Comparison of ENCODE assay signal across 2 cellular contexts in the genomic region with DNA sequence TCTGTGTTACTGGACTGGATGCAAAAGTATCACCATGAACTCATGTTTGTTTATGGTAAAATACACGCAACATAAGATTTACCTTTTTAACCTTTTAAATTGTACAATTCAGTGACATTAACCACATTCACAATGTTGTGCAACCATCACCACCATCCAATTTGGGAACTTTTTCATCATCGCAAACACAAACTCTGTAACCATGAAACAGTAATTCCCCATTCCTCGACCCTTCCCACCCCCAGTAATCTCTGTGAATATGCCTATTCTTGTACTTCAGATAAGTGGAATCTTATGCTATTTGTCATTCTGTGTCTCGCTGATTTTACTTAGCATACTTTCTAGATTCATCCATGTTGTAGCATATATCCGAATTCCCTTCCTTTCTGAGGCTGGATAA.
TF ChIP-seq lines count a peak whose summit lies in the region.

No MANE protein-coding gene starts in this region.

TF ChIP-seq in IMR-90, 13 proteins besides CTCF, POLR2A, EP300 and RAD21:
- no peak for TF ChIP-seq BHLHE40 (IDR thresholded peaks at IDR 0.05; ENCODE audit: low read depth, low read length)
- TF ChIP-seq CEBPB (IDR thresholded peaks at IDR 0.05; ENCODE audit: low read depth, low read length): peak; percentile 24; the same call in 1 of the 2 replicates

TF ChIP-seq in endothelial cell of umbilical vein, 7 proteins besides CTCF, POLR2A, EP300 and RAD21:
- no peak for TF ChIP-seq EZH2 (IDR thresholded peaks at IDR 0.05; ENCODE audit: borderline replicate concordance, low read depth, low read length, severe bottlenecking)
- no peak for TF ChIP-seq MYC (IDR thresholded peaks at IDR 0.05; ENCODE audit: low read depth, low read length)
- TF ChIP-seq POLR2AphosphoS5 (IDR thresholded peaks at IDR 0.05; ENCODE audit: insufficient read depth, low read depth, low read length): no peak
- TF ChIP-seq, protein P1, sequence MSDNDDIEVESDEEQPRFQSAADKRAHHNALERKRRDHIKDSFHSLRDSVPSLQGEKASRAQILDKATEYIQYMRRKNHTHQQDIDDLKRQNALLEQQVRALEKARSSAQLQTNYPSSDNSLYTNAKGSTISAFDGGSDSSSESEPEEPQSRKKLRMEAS (IDR thresholded peaks at IDR 0.05; ENCODE audit: insufficient read depth, insufficient read length): no peak
- no peak for TF ChIP-seq GATA2 (IDR thresholded peaks at IDR 0.05; ENCODE audit: insufficient read depth, insufficient read length, low read depth, low read length)
- no peak for TF ChIP-seq FOS (IDR thresholded peaks at IDR 0.05; ENCODE audit: borderline replicate concordance, insufficient read depth, low read length)
- TF ChIP-seq JUN (IDR thresholded peaks at IDR 0.05; ENCODE audit: borderline replicate concordance, insufficient read depth, insufficient read length, low read depth): no peak
